ENCODE assay signal across 20 cellular contexts in the genomic region with DNA sequence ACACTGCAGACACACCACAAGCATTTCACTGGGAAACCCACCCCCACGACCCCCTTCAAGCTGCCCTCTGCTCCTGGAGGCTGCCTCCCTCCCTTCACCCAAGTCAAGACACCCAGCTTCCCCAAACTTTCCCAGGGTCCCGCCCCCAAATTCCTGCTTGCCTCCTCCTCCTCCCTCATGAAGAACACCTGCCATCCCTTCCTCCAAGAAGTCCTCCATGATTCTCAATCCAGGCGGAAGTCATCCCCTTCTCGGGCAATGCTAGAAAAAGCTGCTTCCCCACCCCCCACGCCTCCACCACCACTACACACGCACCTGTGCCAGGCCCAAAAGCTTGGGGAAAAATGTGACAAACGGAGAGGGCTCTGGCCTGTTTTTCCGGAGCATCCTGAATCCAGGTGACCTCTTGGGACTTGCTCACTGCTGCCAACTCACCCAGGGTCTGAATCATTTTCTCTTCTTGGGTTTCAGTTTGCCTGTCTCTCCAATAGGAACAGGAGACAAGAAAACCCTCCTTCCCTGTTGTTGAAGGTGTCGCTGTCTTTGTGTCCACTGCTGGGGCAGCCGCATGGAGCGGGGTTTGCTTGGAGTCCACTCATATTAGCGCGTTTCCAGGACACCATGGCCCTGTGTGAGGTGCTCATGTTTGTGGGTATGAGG.
DNase-seq lines count a peak whose midpoint lies in the region; ATAC-seq and TF ChIP-seq lines count a peak whose summit lies in the region.
"Had no signal": no experiment of that assay in that cellular context is flagged by ENCODE, and none has a peak within 500 bp of the region (broad histone marks: within the 10 kb centered on the region; RNA-seq: fewer than 3 reads in every experiment).

No MANE protein-coding gene starts in this region.

- H3K9me3 ChIP-seq in BLaER1 treated with 17β-estradiol and CSF1 and Interleukin-3, amounts not matched to agents 10 nM and 100 nM (replicated peaks in 1 of 11) = no peaks in the 10 kb centered on the region
- H3K9me3 ChIP-seq in lower lobe of right lung = no peaks in the 10 kb centered on the region
- H3K9me3 ChIP-seq in HAP-1 = no peaks in the 10 kb centered on the region
- H3K9me3 ChIP-seq: sigmoid colon had no signal

- TF ChIP-seq CTCF in lower lobe of right lung (IDR thresholded peaks at IDR 0.05) = no peak

- H3K4me2 ChIP-seq in BLaER1 treated with 17β-estradiol and CSF1 and Interleukin-3, amounts not matched to agents 10 nM and 100 nM = peak overlapping the region; percentile 65 to 97 (median 86)

- DNase-seq in HPDE6-E6E7 (ENCODE audit: extremely low spot score) (peak; percentile 58), ecto neural progenitor cell (ENCODE audit: low spot score) (peak; percentile 41), lower lobe of right lung (peak; percentile 32), HAP-1 (ENCODE audit: low spot score in 2 of 2) (no peak), pons (ENCODE audit: low spot score) (no peak)
- DNase-seq: activated CD4-positive, alpha-beta T cell treated with anti-CD3 and anti-CD28 coated beads for 1 hour; CD8-positive, alpha-beta memory T cell; DMS79; effector memory CD8-positive, alpha-beta T cell; mesenchymal stem cell; NCI-H1105 treated with DMSO at 0.1 percent for 48 hours; NCI-H2107; NCI-H510A treated with DMSO at 0.1 percent for 48 hours; sigmoid colon had no signal

- H3K27ac ChIP-seq in BLaER1 treated with 17β-estradiol and CSF1 and Interleukin-3, amounts not matched to agents 10 nM and 100 nM = peak overlapping the region in 9 of 11 experiments; percentile 44 to 75 (median 68); a peak in 16 of 22 replicates
- no peak overlapping the region for H3K27ac ChIP-seq in lower lobe of right lung
- H3K27ac ChIP-seq: parathyroid adenoma, sigmoid colon had no signal

- peak overlapping the region in 8 of 11 experiments; percentile 25 to 62 (median 57); a peak in 12 of 22 replicates for H3K9ac ChIP-seq in BLaER1 treated with 17β-estradiol and CSF1 and Interleukin-3, amounts not matched to agents 10 nM and 100 nM
- H3K9ac ChIP-seq: parathyroid adenoma had no signal

- no peaks in the 10 kb centered on the region for H3K36me3 ChIP-seq in BLaER1 treated with 17β-estradiol and CSF1 and Interleukin-3, amounts not matched to agents 10 nM and 100 nM
- no peaks in the 10 kb centered on the region for H3K36me3 ChIP-seq in lower lobe of right lung
- H3K36me3 ChIP-seq in HAP-1 (replicated peaks) = no peaks in the 10 kb centered on the region
- H3K36me3 ChIP-seq: sigmoid colon had no signal

- ATAC-seq in lower lobe of right lung = no peak
- no peak for ATAC-seq in HG03442 (IDR thresholded peaks at IDR 0.05; ENCODE audit: unreplicated experiment)
- ATAC-seq in GM18873 (IDR thresholded peaks at IDR 0.05; ENCODE audit: low FRiP score, unreplicated experiment) = no peak
- ATAC-seq: activated naive CD4-positive, alpha-beta T cell treated with anti-CD3 and anti-CD28 coated beads, Interleukin-2, amount 50 U/mL, for 72 hours; effector memory CD8-positive, alpha-beta T cell; naive thymus-derived CD8-positive, alpha-beta T cell had no signal

- peaks cover 0 to 22% (median 12%) of the 10 kb centered on the region in 11 experiments; a peak in 16 of 22 replicates for H3K27me3 ChIP-seq in BLaER1 treated with 17β-estradiol and CSF1 and Interleukin-3, amounts not matched to agents 10 nM and 100 nM
- H3K27me3 ChIP-seq in lower lobe of right lung (ENCODE audit: low read depth) = peaks cover 6% of the 10 kb centered on the region
- H3K27me3 ChIP-seq in HAP-1 (ENCODE audit: low read depth) = no peaks in the 10 kb centered on the region

- in situ Hi-C loops in HAP-1 (cut with MboI; ENCODE audit: low sequenced_read_pairs) = no loop called here

- peaks cover 0 to 13% (median 0%) of the 10 kb centered on the region in 11 experiments; a peak in 3 of 22 replicates for H4K20me1 ChIP-seq in BLaER1 treated with 17β-estradiol and CSF1 and Interleukin-3, amounts not matched to agents 10 nM and 100 nM

- peak overlapping the region in 1 of 10 experiments; percentile 21; a peak in 1 of 20 replicates for H3K4me3 ChIP-seq in BLaER1 treated with 17β-estradiol and CSF1 and Interleukin-3, amounts not matched to agents 10 nM and 100 nM
- H3K4me3 ChIP-seq in lower lobe of right lung = no peak overlapping the region
- no peak overlapping the region for H3K4me3 ChIP-seq in HAP-1
- H3K4me3 ChIP-seq: sigmoid colon had no signal

- intact Hi-C loops in lower lobe of right lung (cut with DNase I) = no loop called here

- peaks cover 43 to 66% (median 65%) of the 10 kb centered on the region in 10 experiments for H3K4me1 ChIP-seq in BLaER1 treated with 17β-estradiol and CSF1 and Interleukin-3, amounts not matched to agents 10 nM and 100 nM
- H3K4me1 ChIP-seq in lower lobe of right lung = no peaks in the 10 kb centered on the region
- no peaks in the 10 kb centered on the region for H3K4me1 ChIP-seq in HAP-1
- H3K4me1 ChIP-seq: parathyroid adenoma, sigmoid colon had no signal

Comparison
In these comparisons a context has a peak if more than half of its experiments do, and no peak if none do; other contexts are left out.
1. DNase-seq: peak in HPDE6-E6E7 (single experiment), ecto neural progenitor cell (single experiment) and lower lobe of right lung (single experiment); none in HAP-1 (0 of 2) and pons (single experiment).